In the genomic region with DNA sequence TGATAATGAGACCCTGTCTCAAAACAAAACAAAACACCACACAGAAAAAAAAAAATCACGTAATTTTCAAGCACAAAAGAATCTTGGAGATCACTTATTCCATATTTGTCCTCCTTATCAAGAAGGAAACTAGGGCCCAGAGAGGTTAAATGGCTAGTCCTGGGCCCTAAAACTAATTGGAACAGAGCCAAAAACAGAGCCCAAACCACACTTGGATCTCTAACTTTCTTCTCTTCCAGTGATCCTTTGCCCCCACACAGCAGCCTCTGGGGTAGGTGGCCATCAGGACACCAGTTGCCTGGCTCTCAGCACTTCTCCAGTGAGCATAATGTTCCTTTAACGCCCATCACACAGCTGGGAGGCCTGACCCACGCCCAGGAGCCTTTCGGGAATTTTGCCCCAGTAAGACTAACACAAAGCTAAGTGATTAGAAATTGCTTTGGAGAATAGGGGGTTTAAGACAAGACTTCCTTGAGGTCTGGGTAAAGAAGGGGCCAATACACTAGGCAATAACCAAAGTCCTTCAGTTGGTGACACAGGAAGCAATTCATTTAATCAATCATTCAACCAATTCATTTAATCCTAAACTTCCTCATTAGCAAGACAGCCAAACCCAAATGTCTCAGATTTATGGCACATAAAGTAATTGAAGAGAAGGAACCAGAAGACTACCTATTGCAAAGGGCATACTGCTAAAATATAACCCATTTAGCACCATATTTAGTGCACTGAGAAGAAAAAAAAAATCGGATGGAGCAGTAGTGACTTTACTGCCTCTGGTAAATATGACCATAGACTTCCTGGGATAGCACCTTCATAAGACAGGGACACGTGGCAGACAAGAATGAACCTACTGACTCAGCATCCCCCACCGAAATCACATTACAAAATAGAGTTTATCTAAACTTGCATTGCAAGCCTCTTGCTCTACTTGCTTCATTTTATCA, we compare ENCODE assay signal across 19 cellular contexts.
DNase-seq lines count a peak whose midpoint lies in the region; FAIRE-seq and TF ChIP-seq lines count a peak whose summit lies in the region.
"Had no signal": no experiment of that assay in that cellular context is flagged by ENCODE, and none has a peak within 500 bp of the region (broad histone marks: within the 10 kb centered on the region; RNA-seq: fewer than 3 reads in every experiment).

No MANE protein-coding gene starts in this region.

- H3K9me3 Mint-ChIP-seq in endodermal cell (no peaks in the 10 kb centered on the region), neural crest cell (no peaks in the 10 kb centered on the region)
- H3K9me3 Mint-ChIP-seq: IgD-negative memory B cell had no signal

- DNase-seq in cardiac muscle cell (ENCODE audit: low read depth in 1 of 2, low spot score in 1 of 2), result peak in 1 of 2 donors; percentile 43
- DNase-seq in left ventricle myocardium inferior, result no peak
- DNase-seq in endodermal cell, result no peak
- no peak for DNase-seq in neural crest cell (ENCODE audit: low read depth, low spot score)
- DNase-seq in ecto neural progenitor cell (ENCODE audit: low spot score), result no peak
- DNase-seq in H54 (ENCODE audit: insufficient read length, low spot score), result no peak
- DNase-seq in activated CD8-positive, alpha-beta memory T cell treated with anti-CD3 and anti-CD28 coated beads for 24 hours, result no peak
- DNase-seq in NCI-H226, result no peak
- DNase-seq: 8988T; CD8-positive, alpha-beta memory T cell; GDM1; NCI-H1930; NCI-H2171; NCI-H446 treated with DMSO at 0.1 percent for 48 hours; PC-9 had no signal

- H3K4me3 ChIP-seq in cardiac muscle cell, result no peak overlapping the region
- H3K4me3 ChIP-seq in left ventricle myocardium inferior, result no peak overlapping the region
- no peak overlapping the region for H3K4me3 ChIP-seq in endodermal cell (ENCODE audit: low read length)
- H3K4me3 ChIP-seq: BLaER1, PC-9 had no signal

- H3K4me1 Mint-ChIP-seq in endodermal cell (peaks cover 80% of the 10 kb centered on the region), neural crest cell (peaks cover 79% of the 10 kb centered on the region)
- H3K4me1 Mint-ChIP-seq: CD8-positive, alpha-beta memory T cell had no signal

- peaks cover 18% of the 10 kb centered on the region for H3K36me3 Mint-ChIP-seq in endodermal cell (ENCODE audit: low read depth)
- peaks cover 4% of the 10 kb centered on the region for H3K36me3 Mint-ChIP-seq in neural crest cell (ENCODE audit: low read depth)
- H3K36me3 Mint-ChIP-seq: CD8-positive, alpha-beta memory T cell had no signal

- H3K27me3 ChIP-seq in cardiac muscle cell (no peaks in the 10 kb centered on the region), left ventricle myocardium inferior (ENCODE audit: low read depth) (no peaks in the 10 kb centered on the region), endodermal cell (ENCODE audit: control insufficient read depth, insufficient read depth, low read length, poor library complexity, severe bottlenecking) (no peaks in the 10 kb centered on the region)
- H3K27me3 ChIP-seq: BLaER1 had no signal

- no peaks in the 10 kb centered on the region for H3K27me3 Mint-ChIP-seq in endodermal cell (ENCODE audit: insufficient read depth)
- no peaks in the 10 kb centered on the region for H3K27me3 Mint-ChIP-seq in neural crest cell (ENCODE audit: low read depth)
- H3K27me3 Mint-ChIP-seq: CD8-positive, alpha-beta memory T cell had no signal

- no peaks in the 10 kb centered on the region for H3K36me3 ChIP-seq in cardiac muscle cell
- H3K36me3 ChIP-seq in left ventricle myocardium inferior, result no peaks in the 10 kb centered on the region
- peaks cover 11% of the 10 kb centered on the region for H3K36me3 ChIP-seq in endodermal cell (ENCODE audit: control insufficient read depth, insufficient read depth, low read length)

- TF ChIP-seq POLR2A in H54 (IDR thresholded peaks at IDR 0.05; ENCODE audit: low read depth, low read length), result no peak

- WGBS in endodermal cell (ENCODE audit: insufficient coverage in 1 of 2, insufficient read length in 1 of 2), 2 experiments, result 88 to 97% methylated on average over 3 to 7 of the region's 7 CpGs

- H3K27ac ChIP-seq in cardiac muscle cell (peak overlapping the region; percentile 45), left ventricle myocardium inferior (replicated peaks) (no peak overlapping the region), endodermal cell (ENCODE audit: low read depth, low read length) (no peak overlapping the region)
- H3K27ac ChIP-seq: BLaER1, PC-9 had no signal

- no peak for FAIRE-seq in H54 (lab: Jason Lieb, UNC)
- FAIRE-seq: GM12891, GM18507 had no signal

- no peak overlapping the region for H3K9ac ChIP-seq in endodermal cell (ENCODE audit: extremely low read depth, low read length, poor library complexity, severe bottlenecking)
- H3K9ac ChIP-seq: BLaER1 had no signal

- TF ChIP-seq CTCF in cardiac muscle cell (IDR thresholded peaks at IDR 0.05; ENCODE audit: low read depth, low read length) (no peak), left ventricle myocardium inferior (IDR thresholded peaks at IDR 0.05; ENCODE audit: borderline replicate concordance) (no peak), endodermal cell (conservative IDR thresholded peaks at IDR 0.05) (no peak), neural crest cell (conservative IDR thresholded peaks at IDR 0.05) (no peak)

- H3K9me3 ChIP-seq in cardiac muscle cell (ENCODE audit: low read depth), result no peaks in the 10 kb centered on the region
- no peaks in the 10 kb centered on the region for H3K9me3 ChIP-seq in left ventricle myocardium inferior (replicated peaks)
- H3K9me3 ChIP-seq in endodermal cell (ENCODE audit: control insufficient read depth, low read length), result no peaks in the 10 kb centered on the region
- H3K9me3 ChIP-seq: BLaER1 had no signal

- H3K4me3 Mint-ChIP-seq in endodermal cell (no peak overlapping the region), neural crest cell (no peak overlapping the region)
- H3K4me3 Mint-ChIP-seq: CD8-positive, alpha-beta memory T cell had no signal

- H3K4me1 ChIP-seq in cardiac muscle cell (ENCODE audit: low read depth), result peaks cover 84% of the 10 kb centered on the region
- peaks cover 70% of the 10 kb centered on the region for H3K4me1 ChIP-seq in left ventricle myocardium inferior
- peaks cover 42% of the 10 kb centered on the region for H3K4me1 ChIP-seq in endodermal cell (ENCODE audit: control insufficient read depth, insufficient read depth, low read length)

- H3K27ac Mint-ChIP-seq in endodermal cell (peak overlapping the region; percentile 31), neural crest cell (ENCODE audit: unreplicated experiment) (peak overlapping the region; percentile 79)
- H3K27ac Mint-ChIP-seq: CD8-positive, alpha-beta memory T cell; IgD-negative memory B cell had no signal

- intact Hi-C loops in left ventricle myocardium inferior (cut with micrococcal nuclease), result no loop called here
